12 cellular contexts compared by ENCODE assay signal in genomic region chr1:209626633-209627348, GRCh38. TPM values are rescaled to one million over a fixed set of nuclear protein-coding genes. Genes with fewer than 3 reads are reported as not detected.
DNase-seq lines count a peak whose midpoint lies in the region; ATAC-seq lines count a peak whose summit lies in the region.
"Had no signal": no experiment of that assay in that cellular context is flagged by ENCODE, and none has a peak within 500 bp of the region (broad histone marks: within the 10 kb centered on the region; RNA-seq: fewer than 3 reads in every experiment).

No MANE protein-coding gene starts in this region.

- peak overlapping the region; percentile 82 for H3K27ac Mint-ChIP-seq in dendritic cell treated with granulocyte-macrophage colony-stimulating factor and Interleukin-4, amounts not matched to agents 40 ng/mL and 50 ng/mL, for 4 days
- H3K27ac Mint-ChIP-seq: activated naive CD8-positive, alpha-beta T cell treated with anti-CD3 and anti-CD28 coated beads, Interleukin-2, amount 10 ng/mL, durations not matched to agents 7 days and 5 days; CD4-positive, alpha-beta T cell had no signal

- H3K4me1 ChIP-seq in trophoblast cell (ENCODE audit: control insufficient read depth in 1 of 2, insufficient read depth in 2 of 2, low read length in 2 of 2), result no peaks in the 10 kb centered on the region

- peaks cover 6% of the 10 kb centered on the region for H3K36me3 Mint-ChIP-seq in dendritic cell treated with granulocyte-macrophage colony-stimulating factor and Interleukin-4, amounts not matched to agents 40 ng/mL and 50 ng/mL, for 4 days (ENCODE audit: low read depth)
- H3K36me3 Mint-ChIP-seq: activated naive CD8-positive, alpha-beta T cell treated with anti-CD3 and anti-CD28 coated beads, Interleukin-2, amount 10 ng/mL, durations not matched to agents 7 days and 5 days had no signal

- H2AFZ ChIP-seq in trophoblast cell (ENCODE audit: insufficient read depth, low read length, poor library complexity), result no peak overlapping the region

- H3K9me3 Mint-ChIP-seq in dendritic cell treated with granulocyte-macrophage colony-stimulating factor and Interleukin-4, amounts not matched to agents 40 ng/mL and 50 ng/mL, for 4 days, result no peaks in the 10 kb centered on the region
- H3K9me3 Mint-ChIP-seq: activated CD4-positive, alpha-beta T cell treated with anti-CD3 and anti-CD28 coated beads, Interleukin-2, amount 10 ng/mL, durations not matched to agents 24 days and 14 days; activated naive CD8-positive, alpha-beta T cell treated with anti-CD3 and anti-CD28 coated beads, Interleukin-2, amount 10 ng/mL, durations not matched to agents 7 days and 5 days; CD4-positive, alpha-beta T cell had no signal

- DNase-seq in DMS 273 (lab: John Stamatoyannopoulos, UW; ENCODE audit: unreplicated experiment), result peak; percentile 41
- no peak for DNase-seq in DMS 273 treated with DMSO at 0.1 percent for 48 hours (lab: John Stamatoyannopoulos, UW)
- DNase-seq in NCI-H524 treated with DMSO at 0.1 percent for 48 hours (lab: John Stamatoyannopoulos, UW), result peak; percentile 13
- DNase-seq in trophoblast cell, result no peak
- no peak for DNase-seq in nucleus accumbens (lab: John Stamatoyannopoulos, UW)

- no peak overlapping the region for H2AK5ac ChIP-seq in trophoblast cell (ENCODE audit: low read length)

- no peaks in the 10 kb centered on the region for H3K79me2 ChIP-seq in trophoblast cell (ENCODE audit: control insufficient read depth, insufficient read depth, low read length, poor library complexity)

- H4K91ac ChIP-seq in trophoblast cell (ENCODE audit: low read depth, low read length), result no peak overlapping the region

- no peak overlapping the region for H2BK5ac ChIP-seq in trophoblast cell (ENCODE audit: low read depth, low read length, poor library complexity)

- no peak overlapping the region for H4K8ac ChIP-seq in trophoblast cell (ENCODE audit: low read depth, low read length)

- peak overlapping the region; percentile 37 for H3K4me3 Mint-ChIP-seq in dendritic cell treated with granulocyte-macrophage colony-stimulating factor and Interleukin-4, amounts not matched to agents 40 ng/mL and 50 ng/mL, for 4 days
- H3K4me3 Mint-ChIP-seq: activated CD4-positive, alpha-beta T cell treated with anti-CD3 and anti-CD28 coated beads, Interleukin-2, amount 10 ng/mL, durations not matched to agents 24 days and 14 days; activated naive CD8-positive, alpha-beta T cell treated with anti-CD3 and anti-CD28 coated beads, Interleukin-2, amount 10 ng/mL, durations not matched to agents 7 days and 5 days; CD4-positive, alpha-beta T cell had no signal

- peak overlapping the region; percentile 17 for H3K9ac ChIP-seq in trophoblast cell (ENCODE audit: low read length)

- no peak overlapping the region for H3K18ac ChIP-seq in trophoblast cell (ENCODE audit: low read length)

- H3K36me3 ChIP-seq in trophoblast cell (ENCODE audit: control insufficient read depth in 1 of 2, insufficient read depth in 2 of 2, low read length in 2 of 2), result no peaks in the 10 kb centered on the region

- no CpG with 5 or more reads among the region's 20 CpGs for WGBS in trophoblast cell (ENCODE audit: extremely low coverage, insufficient coverage, insufficient read length)

- no peak overlapping the region for H4K12ac ChIP-seq in trophoblast cell (ENCODE audit: low read depth, low read length)

- H2BK120ac ChIP-seq in trophoblast cell (ENCODE audit: insufficient read depth, low read length, poor library complexity), result no peak overlapping the region

- peaks cover 29% of the 10 kb centered on the region for H3K27me3 Mint-ChIP-seq in dendritic cell treated with granulocyte-macrophage colony-stimulating factor and Interleukin-4, amounts not matched to agents 40 ng/mL and 50 ng/mL, for 4 days
- H3K27me3 Mint-ChIP-seq: activated CD4-positive, alpha-beta T cell treated with anti-CD3 and anti-CD28 coated beads, Interleukin-2, amount 10 ng/mL, durations not matched to agents 24 days and 14 days; CD4-positive, alpha-beta T cell had no signal

- H3K27me3 ChIP-seq in trophoblast cell (ENCODE audit: insufficient read depth, low read length), result no peaks in the 10 kb centered on the region

- peak overlapping the region; percentile 7 for H2BK12ac ChIP-seq in trophoblast cell (ENCODE audit: low read length)

- intact Hi-C loops in dendritic cell treated with granulocyte-macrophage colony-stimulating factor and Interleukin-4, amounts not matched to agents 40 ng/mL and 50 ng/mL, for 4 days (cut with micrococcal nuclease), result loop anchor here (2.0 to 5.0 kb wide), 3 partner anchors 24 to 50 kb away; no protein-coding TSS in a partner anchor

- H3K79me1 ChIP-seq in trophoblast cell (ENCODE audit: low read length), result peaks cover 2% of the 10 kb centered on the region

- no peak for ATAC-seq in GM18858 (IDR thresholded peaks at IDR 0.05; ENCODE audit: unreplicated experiment)
- ATAC-seq in HG03521 (IDR thresholded peaks at IDR 0.05; ENCODE audit: unreplicated experiment), result no peak

- H3K4me3 ChIP-seq in trophoblast cell (ENCODE audit: low read depth, low read length), result no peak overlapping the region

- H3K27ac ChIP-seq in trophoblast cell (ENCODE audit: low read depth, low read length), result no peak overlapping the region
- H3K27ac ChIP-seq: 22Rv1 had no signal

- H3K4ac ChIP-seq in trophoblast cell (ENCODE audit: low read depth, low read length), result no peak overlapping the region

- no peaks in the 10 kb centered on the region for H3K9me3 ChIP-seq in trophoblast cell (ENCODE audit: insufficient read depth, low read depth, low read length)

- H3K14ac ChIP-seq in trophoblast cell (ENCODE audit: low read length), result no peak overlapping the region

- H3K23ac ChIP-seq in trophoblast cell (ENCODE audit: low read length), result no peak overlapping the region

- peaks cover 45% of the 10 kb centered on the region for H3K4me1 Mint-ChIP-seq in dendritic cell treated with granulocyte-macrophage colony-stimulating factor and Interleukin-4, amounts not matched to agents 40 ng/mL and 50 ng/mL, for 4 days (ENCODE audit: low read depth)

- H3K4me2 ChIP-seq in trophoblast cell (ENCODE audit: low read length), result no peak overlapping the region

RNA-seq across cellular contexts. Expression of gene LAMB3, which starts 25.4 kb away (rescaled TPM):
- 3.6 and 4.0 TPM in 2 replicates for polyA plus RNA-seq in trophoblast cell (2013)

RNA-seq across cellular contexts. Expression of gene CAMK1G, which starts 43.3 kb away (rescaled TPM):
- polyA plus RNA-seq in trophoblast cell (2013), result 11.6 and 13.5 TPM in 2 replicates

RNA-seq across cellular contexts. Expression of gene G0S2, which starts 48.4 kb away (rescaled TPM):
- polyA plus RNA-seq in trophoblast cell (2013), result 0.96 and 1.1 TPM in 2 replicates

Comparison
In these comparisons a context has a peak if more than half of its experiments do, and no peak if none do; other contexts are left out.
1. DNase-seq: peak in DMS 273 (single experiment) and NCI-H524 treated with DMSO at 0.1 percent for 48 hours (single experiment); none in DMS 273 treated with DMSO at 0.1 percent for 48 hours (single experiment), trophoblast cell (0 of 2) and nucleus accumbens (0 of 56).